ENCODE assay signal across 8 cellular contexts in the genomic region with DNA sequence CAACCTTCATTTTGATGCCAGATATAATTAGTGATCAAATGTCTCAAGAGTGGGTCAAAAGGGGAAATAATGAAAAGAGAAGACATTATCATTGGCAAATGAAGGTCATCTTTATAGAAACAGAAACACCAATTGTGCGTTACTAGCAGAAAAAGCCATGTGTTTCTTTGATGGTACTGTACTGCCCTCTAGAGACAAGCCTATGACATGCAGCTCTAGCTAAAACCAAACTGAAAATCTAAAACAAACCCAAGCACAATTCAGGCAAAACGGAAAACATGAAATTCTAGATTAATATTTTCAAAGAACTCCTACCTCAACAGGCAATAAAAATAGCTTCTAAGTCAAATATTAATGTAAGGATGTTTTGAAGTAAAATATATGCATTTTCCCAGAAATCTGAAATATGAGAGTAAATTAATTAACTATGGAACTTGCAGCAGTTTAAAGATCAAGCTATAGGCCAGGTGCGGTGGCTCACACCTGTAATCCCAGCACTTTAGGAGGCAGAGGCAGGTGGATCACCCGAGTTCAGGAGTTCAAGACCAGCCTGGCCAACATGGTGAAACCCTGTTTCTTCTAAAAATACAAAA.
DNase-seq lines count a peak whose midpoint lies in the region; ATAC-seq lines count a peak whose summit lies in the region.

No MANE protein-coding gene starts in this region.

- peaks cover 4% of the 10 kb centered on the region for H3K4me1 Mint-ChIP-seq in memory B cell
- H3K4me1 Mint-ChIP-seq in stimulated activated memory B cell treated with anti-CD40 and anti-IgM and Interleukin-4, amounts not matched to agents 10 μg/mL and 1 μg/mL and 100 μg/mL, for 72 hours, result peaks cover 6% of the 10 kb centered on the region

- H3K27ac Mint-ChIP-seq in memory B cell, result no peak overlapping the region
- no peak overlapping the region for H3K27ac Mint-ChIP-seq in stimulated activated memory B cell treated with anti-CD40 and anti-IgM and Interleukin-4, amounts not matched to agents 10 μg/mL and 1 μg/mL and 100 μg/mL, for 72 hours

- H3K4me3 Mint-ChIP-seq in memory B cell, result no peak overlapping the region
- no peak overlapping the region for H3K4me3 Mint-ChIP-seq in stimulated activated memory B cell treated with anti-CD40 and anti-IgM and Interleukin-4, amounts not matched to agents 10 μg/mL and 1 μg/mL and 100 μg/mL, for 72 hours

- H3K36me3 Mint-ChIP-seq in memory B cell, result no peaks in the 10 kb centered on the region
- no peaks in the 10 kb centered on the region for H3K36me3 Mint-ChIP-seq in stimulated activated memory B cell treated with anti-CD40 and anti-IgM and Interleukin-4, amounts not matched to agents 10 μg/mL and 1 μg/mL and 100 μg/mL, for 72 hours

- DNase-seq in COLO829 (ENCODE audit: low spot score) (peak; percentile 65), NCI-H460 (ENCODE audit: extremely low read depth, low read depth) (peak; percentile 50), memory B cell (ENCODE audit: low spot score in 2 of 2) (peak in 1 of 2 donors; percentile 29), activated gamma-delta T cell (lab: John Stamatoyannopoulos, UW) (no peak)
- peak; percentile 7 for DNase-seq in central memory CD4-positive, alpha-beta T cell

- no peaks in the 10 kb centered on the region for H3K9me3 Mint-ChIP-seq in memory B cell
- no peaks in the 10 kb centered on the region for H3K9me3 Mint-ChIP-seq in stimulated activated memory B cell treated with anti-CD40 and anti-IgM and Interleukin-4, amounts not matched to agents 10 μg/mL and 1 μg/mL and 100 μg/mL, for 72 hours

- ATAC-seq in GM18858 (IDR thresholded peaks at IDR 0.05; ENCODE audit: unreplicated experiment) (peak; percentile 75), HG03280 (IDR thresholded peaks at IDR 0.05; ENCODE audit: unreplicated experiment) (peak; percentile 71), memory B cell (ENCODE audit: low read depth) (peak; percentile 32)
- ATAC-seq in stimulated activated memory B cell treated with anti-CD40 and anti-IgM and Interleukin-4, amounts not matched to agents 10 μg/mL and 1 μg/mL and 100 μg/mL, for 72 hours, result no peak

- H3K27me3 Mint-ChIP-seq in memory B cell, result no peaks in the 10 kb centered on the region
- H3K27me3 Mint-ChIP-seq in stimulated activated memory B cell treated with anti-CD40 and anti-IgM and Interleukin-4, amounts not matched to agents 10 μg/mL and 1 μg/mL and 100 μg/mL, for 72 hours, result peaks cover 28% of the 10 kb centered on the region
